21 cellular contexts compared by ENCODE assay signal in the genomic region with DNA sequence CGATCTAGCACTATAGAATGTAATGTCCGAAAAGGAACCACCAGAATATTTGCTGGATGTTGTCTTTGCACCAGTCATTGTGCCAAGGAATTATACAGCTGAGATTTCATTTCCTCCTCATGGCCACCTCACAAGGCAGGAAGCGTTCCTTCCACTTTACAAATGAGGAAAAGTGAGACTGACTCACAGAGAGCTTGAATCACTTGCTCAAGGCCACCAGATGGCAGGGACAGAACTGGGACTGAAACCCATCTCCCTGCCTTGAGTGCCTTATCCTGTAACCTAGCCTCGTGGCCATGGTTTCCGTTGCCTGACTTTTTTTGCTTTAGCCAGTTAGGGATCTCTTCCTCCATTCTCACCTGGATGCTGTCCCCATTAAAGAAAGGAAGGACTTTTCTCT. TPM values are rescaled to one million over a fixed set of nuclear protein-coding genes. Genes with fewer than 3 reads are reported as not detected.
A peak's percentile ranks its signal among the peaks of the same experiment; 100 is the strongest.
DNase-seq lines count a peak whose midpoint lies in the region; ATAC-seq and TF ChIP-seq lines count a peak whose summit lies in the region.
"Had no signal": no experiment of that assay in that cellular context is flagged by ENCODE, and none has a peak within 500 bp of the region (broad histone marks: within the 10 kb centered on the region; RNA-seq: fewer than 3 reads in every experiment).

No MANE protein-coding gene starts in this region.

- no peak for TF ChIP-seq POLR2A in adrenal gland (IDR thresholded peaks at IDR 0.05)
- no peak for TF ChIP-seq POLR2A in GM18505 (IDR thresholded peaks at IDR 0.05; ENCODE audit: borderline replicate concordance, extremely low read depth, insufficient read depth, insufficient read length)

- H3K27me3 ChIP-seq in adrenal gland (no peaks in the 10 kb centered on the region), foreskin keratinocyte (no peaks in the 10 kb centered on the region), hepatocyte (no peaks in the 10 kb centered on the region)
- H3K27me3 ChIP-seq: gastrocnemius medialis, Peyer's patch had no signal

- no peaks in the 10 kb centered on the region for H3K36me3 Mint-ChIP-seq in HFFc6 (ENCODE audit: low read depth)
- H3K36me3 Mint-ChIP-seq: brain; CD8-positive, alpha-beta T cell; stimulated activated effector memory CD8-positive, alpha-beta T cell treated with anti-CD3 and anti-CD28 coated beads, Interleukin-12 subunit alpha, Interleukin-12 subunit beta, amount 100 ng/mL, for 72 hours had no signal

- 0 out of 2 replicates have a peak, but pooled peaks have one; percentile 22 for TF ChIP-seq CTCF in AG10803 (conservative IDR thresholded peaks at IDR 0.05; ENCODE audit: low read length)
- TF ChIP-seq CTCF in HFFc6 (IDR thresholded peaks at IDR 0.05) = peak; percentile 23; the same call in 1 of the 2 replicates
- TF ChIP-seq CTCF in adrenal gland (IDR thresholded peaks at IDR 0.05) = peak in 2 of 6 experiments; percentile 12 to 25
- TF ChIP-seq CTCF in foreskin keratinocyte (conservative IDR thresholded peaks at IDR 0.05) = peak; percentile 38
- no peak for TF ChIP-seq CTCF in hepatocyte (IDR thresholded peaks at IDR 0.05; ENCODE audit: poor library complexity)

- H3K9me2 ChIP-seq in hepatocyte (replicated peaks; ENCODE audit: insufficient read depth) = no peaks in the 10 kb centered on the region

- H3K4me3 ChIP-seq in AG10803 (ENCODE audit: low read length) (no peak overlapping the region), adrenal gland (no peak overlapping the region), hepatocyte (no peak overlapping the region)
- H3K4me3 ChIP-seq: gastrocnemius medialis, GM23338, mucosa of descending colon, Peyer's patch had no signal

- no peaks in the 10 kb centered on the region for H4K20me1 ChIP-seq in hepatocyte (ENCODE audit: insufficient read depth, poor library complexity, severe bottlenecking)

- peaks cover 17% of the 10 kb centered on the region for H3K27me3 Mint-ChIP-seq in HFFc6 (ENCODE audit: insufficient read depth)

- no peaks in the 10 kb centered on the region for H3K9me3 Mint-ChIP-seq in HFFc6
- H3K9me3 Mint-ChIP-seq: CD8-positive, alpha-beta T cell; GM23338 had no signal

- no peaks in the 10 kb centered on the region for H3K4me1 ChIP-seq in adrenal gland (replicated peaks in 1 of 2)
- peaks cover 23% of the 10 kb centered on the region for H3K4me1 ChIP-seq in foreskin keratinocyte
- no peaks in the 10 kb centered on the region for H3K4me1 ChIP-seq in hepatocyte (ENCODE audit: insufficient read depth)
- H3K4me1 ChIP-seq: gastrocnemius medialis, Peyer's patch had no signal

- no peak overlapping the region for H3K4me2 ChIP-seq in hepatocyte
- H3K4me2 ChIP-seq: GM23338 had no signal

- no peak overlapping the region for H2AFZ ChIP-seq in hepatocyte
- H2AFZ ChIP-seq: GM23338 had no signal

- DNase-seq in AG10803 (ENCODE audit: low read depth) (peak; percentile 49), HFFc6 (peak; percentile 55), adrenal gland (peak; percentile 51 to 84 (median 78)), foreskin keratinocyte (peak in 1 of 2 donors; percentile 57), NCI-H82 treated with DMSO at 0.1 percent for 48 hours (lab: John Stamatoyannopoulos, UW; ENCODE audit: unreplicated experiment) (no peak), SK-N-DZ (ENCODE audit: low spot score) (no peak), hepatocyte (ENCODE audit: low spot score) (no peak)
- DNase-seq: activated CD4-positive, alpha-beta T cell treated with anti-CD3 and anti-CD28 coated beads for 36 hours; CD8-positive, alpha-beta T cell; gastrocnemius medialis; mucosa of descending colon; NCI-H1694 treated with DMSO at 0.1 percent for 48 hours; NCI-H226; NCI-H82; Peyer's patch; stimulated activated CD4-positive, alpha-beta T cell treated with anti-CD3 and anti-CD28 coated beads, Interleukin-15, amount 100 ng/mL, for 24 hours; T-helper 9 cell had no signal

- 38 to 51% (median 42%) methylated on average over 5 of the region's 5 CpGs for WGBS in adrenal gland, 4 donors
- WGBS in hepatocyte (ENCODE audit: low lambda C conversion rate, missing lambda C conversion rate) = 87% methylated on average over 5 of the region's 5 CpGs

- no peak overlapping the region for H3K4me3 Mint-ChIP-seq in HFFc6
- H3K4me3 Mint-ChIP-seq: activated CD4-positive, alpha-beta T cell treated with anti-CD3 and anti-CD28 coated beads for 36 hours; brain; CD8-positive, alpha-beta T cell; GM23338; stimulated activated effector memory CD8-positive, alpha-beta T cell treated with anti-CD3 and anti-CD28 coated beads, Interleukin-12 subunit alpha, Interleukin-12 subunit beta, amount 100 ng/mL, for 72 hours had no signal

- H3K79me2 ChIP-seq in hepatocyte = no peaks in the 10 kb centered on the region

- ATAC-seq in foreskin keratinocyte = peak; percentile 79
- no peak for ATAC-seq in GM18505 (IDR thresholded peaks at IDR 0.05; ENCODE audit: unreplicated experiment)
- ATAC-seq: activated CD4-positive, alpha-beta T cell treated with anti-CD3 and anti-CD28 coated beads for 36 hours; CD8-positive, alpha-beta T cell; gastrocnemius medialis; GM23338; mucosa of descending colon; stimulated activated effector memory CD8-positive, alpha-beta T cell treated with anti-CD3 and anti-CD28 coated beads, Interleukin-12 subunit alpha, Interleukin-12 subunit beta, amount 100 ng/mL, for 72 hours had no signal

- H3K27ac ChIP-seq in adrenal gland (peak overlapping the region in 1 of 5 donors; percentile 34), foreskin keratinocyte (no peak overlapping the region), hepatocyte (no peak overlapping the region)
- H3K27ac ChIP-seq: gastrocnemius medialis, Peyer's patch had no signal

- intact Hi-C loops in adrenal gland (cut with DNase I) = no loop called here

- no peaks in the 10 kb centered on the region for H3K36me3 ChIP-seq in adrenal gland (replicated peaks in 1 of 2)
- no peaks in the 10 kb centered on the region for H3K36me3 ChIP-seq in hepatocyte (replicated peaks; ENCODE audit: insufficient read depth, low read depth)
- H3K36me3 ChIP-seq: gastrocnemius medialis, Peyer's patch had no signal

- H3K9me3 ChIP-seq in adrenal gland (replicated peaks in 1 of 3) = no peaks in the 10 kb centered on the region
- H3K9me3 ChIP-seq in hepatocyte (ENCODE audit: low read depth) = no peaks in the 10 kb centered on the region
- H3K9me3 ChIP-seq: gastrocnemius medialis, mucosa of descending colon had no signal

- H3K27ac Mint-ChIP-seq in HFFc6 = no peak overlapping the region
- H3K27ac Mint-ChIP-seq: activated CD4-positive, alpha-beta T cell treated with anti-CD3 and anti-CD28 coated beads for 36 hours; CD8-positive, alpha-beta T cell; GM23338; stimulated activated effector memory CD8-positive, alpha-beta T cell treated with anti-CD3 and anti-CD28 coated beads, Interleukin-12 subunit alpha, Interleukin-12 subunit beta, amount 100 ng/mL, for 72 hours had no signal

- peaks cover 14% of the 10 kb centered on the region for H3K4me1 Mint-ChIP-seq in HFFc6 (ENCODE audit: low read depth)
- H3K4me1 Mint-ChIP-seq: activated CD4-positive, alpha-beta T cell treated with anti-CD3 and anti-CD28 coated beads for 36 hours; stimulated activated effector memory CD8-positive, alpha-beta T cell treated with anti-CD3 and anti-CD28 coated beads, Interleukin-12 subunit alpha, Interleukin-12 subunit beta, amount 100 ng/mL, for 72 hours had no signal

RNA-seq across cellular contexts. Expression of a gene that starts 44.7 kb away (rescaled TPM):
- 10 to 100 TPM; 29.9 to 32.5 (median 31.5) TPM for total RNA-seq in HFFc6 (2021; fragmentation: NEBNext Ultra II Directional; extraction: Animal tissue kit (Norgen Biotek cat#: 25700))
- total RNA-seq in adrenal gland (10 to 100 TPM; 22.3 to 45.7 (median 26.1) TPM), foreskin keratinocyte (29.1 and 31.4 TPM in 2 replicates), hepatocyte (45.6 and 77.2 TPM in 2 replicates)
- polyA plus RNA-seq in adrenal gland (10 to 100 TPM in 1 of 3 donors, 1 to 10 TPM in 2; 1.7 to 30.5 (median 3.0) TPM), foreskin keratinocyte (3.0 and 4.3 TPM in 2 replicates), hepatocyte (10.5 and 12.9 TPM in 2 replicates)
- 8.5 and 9.3 TPM in 2 replicates for polyA plus RNA-seq in SK-N-DZ (2014; cell fraction: cytosol; rRNA removed)
- 4.5 and 4.6 TPM in 2 replicates for polyA plus RNA-seq in SK-N-DZ (2014; cell fraction: nucleus; rRNA removed)

Comparison
In these comparisons a context has a peak if more than half of its experiments do, and no peak if none do; other contexts are left out.
1. DNase-seq: peak in AG10803 (single experiment), HFFc6 (single experiment) and adrenal gland (7 of 7); none in NCI-H82 treated with DMSO at 0.1 percent for 48 hours (single experiment), SK-N-DZ (single experiment) and hepatocyte (single experiment).